In the genomic region with DNA sequence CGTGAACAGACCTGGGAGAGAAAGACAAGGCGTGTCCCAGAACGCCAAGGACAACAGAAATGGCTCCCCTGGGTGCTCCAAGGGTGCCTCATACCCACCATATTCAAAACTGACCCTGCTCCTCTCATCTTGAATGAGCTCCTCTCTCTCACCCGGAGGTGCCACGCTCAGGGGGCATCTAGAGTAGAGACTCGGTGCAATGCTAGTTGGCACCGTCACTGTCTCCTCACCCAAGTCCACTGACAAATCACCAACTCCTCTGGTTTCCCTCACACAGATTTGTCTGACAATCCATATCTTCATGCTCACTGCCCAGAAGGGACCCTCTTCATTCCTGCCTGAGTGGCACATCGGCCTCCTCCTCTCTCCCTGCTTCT, we compare ENCODE assay signal across 12 cellular contexts. TPM values are rescaled to one million over a fixed set of nuclear protein-coding genes. Genes with fewer than 3 reads are reported as not detected.
DNase-seq lines count a peak whose midpoint lies in the region; ATAC-seq, FAIRE-seq and TF ChIP-seq lines count a peak whose summit lies in the region.
"Had no signal": no experiment of that assay in that cellular context is flagged by ENCODE, and none has a peak within 500 bp of the region (broad histone marks: within the 10 kb centered on the region; RNA-seq: fewer than 3 reads in every experiment).

No MANE protein-coding gene starts in this region.

- H3K27me3 Mint-ChIP-seq in astrocyte (ENCODE audit: low read depth, unreplicated experiment) (peaks cover 16% of the 10 kb centered on the region), natural killer cell (ENCODE audit: low read depth in 2 of 2) (peaks cover 0 to 5% of the 10 kb centered on the region in 2 donors)

- H3K9ac ChIP-seq in BLaER1 (no peak overlapping the region; the same call in 1 of the 2 replicates), GM23248 (no peak overlapping the region), astrocyte (ENCODE audit: low read length) (no peak overlapping the region), Karpas-422 (ENCODE audit: low read length) (no peak overlapping the region)

- H3K4me3 Mint-ChIP-seq in astrocyte (ENCODE audit: unreplicated experiment) = no peak overlapping the region
- peak overlapping the region; percentile 67 for H3K4me3 Mint-ChIP-seq in natural killer cell

- peak overlapping the region; percentile 83 for H2AFZ ChIP-seq in GM23248
- peak overlapping the region; percentile 62 for H2AFZ ChIP-seq in astrocyte (ENCODE audit: low read depth, low read length)
- H2AFZ ChIP-seq in Karpas-422 (ENCODE audit: low read length) = no peak overlapping the region

- peaks cover 4% of the 10 kb centered on the region for H3K4me1 Mint-ChIP-seq in astrocyte (ENCODE audit: low read depth, unreplicated experiment)
- H3K4me1 Mint-ChIP-seq in natural killer cell = peaks cover 25 to 33% of the 10 kb centered on the region in 2 donors

- H3K27ac Mint-ChIP-seq in astrocyte (ENCODE audit: unreplicated experiment) = peak overlapping the region; percentile 79
- H3K27ac Mint-ChIP-seq in natural killer cell = peak overlapping the region; percentile 50 to 84

- H3K79me2 ChIP-seq in GM23248 (ENCODE audit: insufficient read depth) = no peaks in the 10 kb centered on the region
- no peaks in the 10 kb centered on the region for H3K79me2 ChIP-seq in astrocyte (ENCODE audit: insufficient read depth, low read length)
- H3K79me2 ChIP-seq in Karpas-422 (ENCODE audit: low read length) = no peaks in the 10 kb centered on the region

- H3K4me1 ChIP-seq in BLaER1 = peaks cover 16% of the 10 kb centered on the region
- no peaks in the 10 kb centered on the region for H3K4me1 ChIP-seq in GM23248 (ENCODE audit: insufficient read depth)
- peaks cover 7% of the 10 kb centered on the region for H3K4me1 ChIP-seq in astrocyte (ENCODE audit: insufficient read depth, low read length)
- no peaks in the 10 kb centered on the region for H3K4me1 ChIP-seq in Karpas-422 (ENCODE audit: low read length)

- peaks cover 9% of the 10 kb centered on the region for H3K9me3 Mint-ChIP-seq in astrocyte (ENCODE audit: unreplicated experiment)
- H3K9me3 Mint-ChIP-seq in natural killer cell = no peaks in the 10 kb centered on the region

- no peak overlapping the region for H3K4me3 ChIP-seq in BLaER1
- no peak overlapping the region for H3K4me3 ChIP-seq in GM23248
- no peak overlapping the region for H3K4me3 ChIP-seq in astrocyte (ENCODE audit: insufficient read depth, low read depth, low read length)
- no peak overlapping the region for H3K4me3 ChIP-seq in Karpas-422 (ENCODE audit: low read length)
- H3K4me3 ChIP-seq: gastroesophageal sphincter had no signal

- TF ChIP-seq CTCF in astrocyte (IDR thresholded peaks at IDR 0.05; ENCODE audit: insufficient read depth, low read depth, low read length) (no peak), natural killer cell (IDR thresholded peaks at IDR 0.05) (no peak)

- ATAC-seq in natural killer cell (no peak), GM21390 (IDR thresholded peaks at IDR 0.05; ENCODE audit: unreplicated experiment) (no peak)

- H4K20me1 ChIP-seq in BLaER1 = no peaks in the 10 kb centered on the region
- H4K20me1 ChIP-seq in GM23248 (ENCODE audit: insufficient read depth) = no peaks in the 10 kb centered on the region
- H4K20me1 ChIP-seq in astrocyte (ENCODE audit: insufficient read depth, low read length) = no peaks in the 10 kb centered on the region
- H4K20me1 ChIP-seq in Karpas-422 (ENCODE audit: insufficient read depth, low read depth, low read length) = no peaks in the 10 kb centered on the region

- FAIRE-seq in astrocyte (lab: Jason Lieb, UNC) = no peak
- FAIRE-seq: H1 had no signal

- H3K9me3 ChIP-seq in BLaER1 (no peaks in the 10 kb centered on the region; the same call in 1 of the 2 replicates), GM23248 (ENCODE audit: low read depth) (no peaks in the 10 kb centered on the region), astrocyte (ENCODE audit: insufficient read depth, low read depth, low read length) (no peaks in the 10 kb centered on the region), Karpas-422 (ENCODE audit: low read length) (no peaks in the 10 kb centered on the region)
- H3K9me3 ChIP-seq: Caco-2, gastroesophageal sphincter had no signal

- no peaks in the 10 kb centered on the region for H3F3A ChIP-seq in GM23248 (ENCODE audit: insufficient read depth)

- H3K4me2 ChIP-seq in BLaER1 (peak overlapping the region; percentile 65), GM23248 (ENCODE audit: unreplicated experiment) (no peak overlapping the region), astrocyte (ENCODE audit: low read length) (no peak overlapping the region), Karpas-422 (ENCODE audit: low read depth, low read length, poor library complexity, severe bottlenecking) (no peak overlapping the region)

- H3K36me3 ChIP-seq in BLaER1 (no peaks in the 10 kb centered on the region), GM23248 (ENCODE audit: low read depth) (no peaks in the 10 kb centered on the region), astrocyte (ENCODE audit: insufficient read depth, low read length) (no peaks in the 10 kb centered on the region), Karpas-422 (ENCODE audit: insufficient read depth, low read length) (no peaks in the 10 kb centered on the region)
- H3K36me3 ChIP-seq: gastroesophageal sphincter had no signal

- intact Hi-C loops in natural killer cell (cut with micrococcal nuclease) = no loop called here

- H3K36me3 Mint-ChIP-seq in astrocyte (ENCODE audit: low read depth, unreplicated experiment) (peaks cover under 1% of the 10 kb centered on the region), natural killer cell (no peaks in the 10 kb centered on the region)

- WGBS in GM23248 (ENCODE audit: low coverage in 1 of 2, low lambda C conversion rate in 2 of 2, missing lambda C conversion rate in 2 of 2), 2 experiments = 74 to 75% methylated on average over 8 of the region's 8 CpGs

- no peak for DNase-seq in GM23248
- DNase-seq in astrocyte (ENCODE audit: low read depth) = no peak
- DNase-seq in natural killer cell = no peak
- DNase-seq in Karpas-422 = no peak
- DNase-seq in COR-L47 (lab: John Stamatoyannopoulos, UW) = no peak
- DNase-seq in NCI-H1694 treated with DMSO at 0.1 percent for 48 hours (lab: John Stamatoyannopoulos, UW) = no peak
- DNase-seq: Caco-2, NCI-H2081 treated with DMSO at 0.1 percent for 48 hours had no signal

- H3K9me2 ChIP-seq in GM23248 (ENCODE audit: insufficient read depth) = no peaks in the 10 kb centered on the region
- H3K9me2 ChIP-seq in Karpas-422 (replicated peaks; ENCODE audit: insufficient read depth, low read length) = no peaks in the 10 kb centered on the region

- no peaks in the 10 kb centered on the region for H3K27me3 ChIP-seq in BLaER1
- H3K27me3 ChIP-seq in GM23248 (replicated peaks; ENCODE audit: insufficient read depth) = no peaks in the 10 kb centered on the region
- H3K27me3 ChIP-seq in astrocyte (ENCODE audit: insufficient read depth, low read length) = peaks cover 5% of the 10 kb centered on the region
- H3K27me3 ChIP-seq in Karpas-422 (ENCODE audit: low read length) = no peaks in the 10 kb centered on the region

- H3K27ac ChIP-seq in BLaER1 = peak overlapping the region; percentile 67
- no peak overlapping the region for H3K27ac ChIP-seq in GM23248
- H3K27ac ChIP-seq in astrocyte (ENCODE audit: low read depth, low read length) = no peak overlapping the region
- H3K27ac ChIP-seq in Karpas-422 (ENCODE audit: low read length) = no peak overlapping the region
- H3K27ac ChIP-seq: gastroesophageal sphincter had no signal

- in situ Hi-C loops in GM23248 (cut with MboI) = no loop called here

RNA-seq across cellular contexts. Expression of a gene that starts 5.0 kb away (rescaled TPM):
- not detected in 2 replicates for total RNA-seq in GM23248 (2014; rRNA removed; shearing (Covaris generic))
- not detected in 2 replicates for polyA plus RNA-seq in GM23248 (2016; fragmentation: Nextera tagmentation; extraction: Ambion mirVana)
- total RNA-seq in astrocyte = 0.36 and 0.64 TPM in 2 replicates
- not detected for total RNA-seq in natural killer cell
- not detected in 2 replicates for total RNA-seq in Karpas-422 (2014; rRNA removed; shearing (Covaris generic); ENCODE audit: low replicate concordance)

RNA-seq across cellular contexts. Expression of a gene that starts 10.6 kb away (rescaled TPM):
- total RNA-seq in GM23248 (2014; rRNA removed; shearing (Covaris generic)) = not detected in 2 replicates
- not detected in 2 replicates for polyA plus RNA-seq in GM23248 (2016; fragmentation: Nextera tagmentation; extraction: Ambion mirVana)
- 0.50 and 0.84 TPM in 2 replicates for total RNA-seq in astrocyte
- not detected for total RNA-seq in natural killer cell
- total RNA-seq in Karpas-422 (2014; rRNA removed; shearing (Covaris generic); ENCODE audit: low replicate concordance) = not detected in 2 replicates

RNA-seq across cellular contexts. Expression of a gene that starts 26.0 kb away (rescaled TPM):
- total RNA-seq in GM23248 (2014; rRNA removed; shearing (Covaris generic)) = not detected in 2 replicates
- 0.10 and 0.21 TPM in 2 replicates for polyA plus RNA-seq in GM23248 (2016; fragmentation: Nextera tagmentation; extraction: Ambion mirVana)
- total RNA-seq in astrocyte = 0.87 and 0.98 TPM in 2 replicates
- total RNA-seq in natural killer cell = 10 to 100 TPM in 1 of 3 donors, 1 to 10 TPM in 2; 4.5 to 10.7 (median 6.7) TPM
- not detected in 2 replicates for total RNA-seq in Karpas-422 (2014; rRNA removed; shearing (Covaris generic); ENCODE audit: low replicate concordance)
- total RNA-seq: Caco-2 had no signal
